Comparison of ENCODE assay signal across 8 cellular contexts in genomic region chr11:88016392-88017020, GRCh38.
DNase-seq lines count a peak whose midpoint lies in the region; ATAC-seq and TF ChIP-seq lines count a peak whose summit lies in the region.

No MANE protein-coding gene starts in this region.

- H2BK15ac ChIP-seq in mesendoderm (replicated peaks; ENCODE audit: low read depth): no peak overlapping the region

- no peak overlapping the region for H3K23ac ChIP-seq in mesendoderm (ENCODE audit: low read length)

- H3K36me3 ChIP-seq in mesendoderm (ENCODE audit: control insufficient read depth, insufficient read depth, low read length): no peaks in the 10 kb centered on the region

- no peak overlapping the region for H4K5ac ChIP-seq in mesendoderm (ENCODE audit: low read length)

- no peak overlapping the region for H2BK5ac ChIP-seq in mesendoderm (ENCODE audit: low read length)

- no peaks in the 10 kb centered on the region for H3K27me3 ChIP-seq in mesendoderm (ENCODE audit: insufficient read depth, low read length, poor library complexity)

- no peak overlapping the region for H4K8ac ChIP-seq in mesendoderm (ENCODE audit: low read depth, low read length)

- no peaks in the 10 kb centered on the region for H3K79me2 ChIP-seq in mesendoderm (ENCODE audit: control insufficient read depth, insufficient read depth, low read length)

- no peak overlapping the region for H3K4me3 ChIP-seq in mesendoderm (ENCODE audit: low read length)

- H3K18ac ChIP-seq in mesendoderm (ENCODE audit: low read length): no peak overlapping the region

- H2BK120ac ChIP-seq in mesendoderm (ENCODE audit: low read depth, low read length): no peak overlapping the region

- H3K27ac ChIP-seq in C4-2B: no peak overlapping the region
- H3K27ac ChIP-seq in mesendoderm (ENCODE audit: low read depth, low read length): peak overlapping the region; percentile 45

- peak; percentile 85 for TF ChIP-seq CTCF in C4-2B (conservative IDR thresholded peaks at IDR 0.05)

- no peak overlapping the region for H3K4me2 ChIP-seq in mesendoderm (ENCODE audit: low read length)

- H3K56ac ChIP-seq in mesendoderm (ENCODE audit: low read length): no peak overlapping the region

- H3K9ac ChIP-seq in mesendoderm (ENCODE audit: low read length): no peak overlapping the region

- H2AK5ac ChIP-seq in mesendoderm (ENCODE audit: low read length): no peak overlapping the region

- DNase-seq in NCI-H460 (ENCODE audit: extremely low read depth, low read depth) (peak; percentile 75), mesendoderm (peak; percentile 89)
- DNase-seq in activated CD4-positive, CD25-positive, alpha-beta regulatory T cell treated with anti-CD3 and anti-CD28 coated beads, Interleukin-2, amount 50 U/mL, for 72 hours: peak; percentile 32
- DNase-seq in effector CD4-positive, alpha-beta T cell: peak; percentile 41
- peak; percentile 9 to 14 for DNase-seq in stimulated activated CD8-positive, alpha-beta memory T cell treated with anti-CD3 and anti-CD28 coated beads, Interleukin-7, amount 100 ng/mL, for 1 hour (ENCODE audit: low read depth in 2 of 2)

- ATAC-seq in GM19043 (IDR thresholded peaks at IDR 0.05; ENCODE audit: low read depth, unreplicated experiment) (peak; percentile 94), HG03432 (IDR thresholded peaks at IDR 0.05; ENCODE audit: unreplicated experiment) (peak; percentile 91)

- no CpG with 5 or more reads among the region's 2 CpGs for WGBS in mesendoderm (ENCODE audit: extremely low coverage, insufficient coverage, low lambda C conversion rate)

- no peaks in the 10 kb centered on the region for H3K79me1 ChIP-seq in mesendoderm (ENCODE audit: low read length)

- H3K4me1 ChIP-seq in mesendoderm (ENCODE audit: control insufficient read depth, low read depth, low read length): no peaks in the 10 kb centered on the region

- no peak overlapping the region for H3K4ac ChIP-seq in mesendoderm (ENCODE audit: low read depth, low read length)

Comparison
In these comparisons a context has a peak if more than half of its experiments do, and no peak if none do; other contexts are left out.
1. DNase-seq: peak in every context shown above with its lines; median percentile 89 in mesendoderm; 75 in NCI-H460; 41 in effector CD4-positive, alpha-beta T cell; 32 in activated CD4-positive, CD25-positive, alpha-beta regulatory T cell treated with anti-CD3 and anti-CD28 coated beads, Interleukin-2, amount 50 U/mL, for 72 hours; 12 in stimulated activated CD8-positive, alpha-beta memory T cell treated with anti-CD3 and anti-CD28 coated beads, Interleukin-7, amount 100 ng/mL, for 1 hour.